1 cellular context compared by ENCODE assay signal in genomic region chr9:33750839-33751339, GRCh38.
TF ChIP-seq lines count a peak whose summit lies in the region.

No MANE protein-coding gene starts in this region.

TF ChIP-seq in HCT116, 20 proteins besides CTCF, POLR2A, EP300 and RAD21 (continued from another document):
- TF ChIP-seq REST (IDR thresholded peaks at IDR 0.05; ENCODE audit: low read depth): no peak
- no peak for TF ChIP-seq SIN3A (IDR thresholded peaks at IDR 0.05; ENCODE audit: low read depth)
- TF ChIP-seq TCF7L2 (IDR thresholded peaks at IDR 0.05; ENCODE audit: borderline replicate concordance, extremely low read depth, insufficient read depth, insufficient read length): no peak
- TF ChIP-seq ATF3 (IDR thresholded peaks at IDR 0.05): no peak
